Comparison of ENCODE assay signal across 1 cellular context in the genomic region with DNA sequence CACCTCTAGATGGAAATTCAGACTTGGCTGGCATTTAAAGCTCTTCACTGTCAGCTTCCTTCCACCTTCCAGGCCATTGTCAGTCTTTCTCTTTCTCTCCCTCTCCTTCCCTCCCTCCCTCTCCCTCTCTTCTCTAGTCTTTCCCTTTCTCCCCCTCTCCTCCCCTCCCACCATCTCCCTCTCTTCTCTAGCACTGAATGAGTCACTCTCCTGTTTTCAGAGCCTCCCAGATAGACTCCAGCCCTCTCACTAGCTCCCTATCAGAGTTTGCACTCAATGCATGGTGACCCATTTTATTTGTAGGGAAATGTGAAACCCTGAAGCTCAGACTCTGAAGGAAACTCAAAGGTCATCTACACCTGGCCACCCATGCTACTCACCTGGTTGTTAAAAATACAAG.
TF ChIP-seq lines count a peak whose summit lies in the region.

No MANE protein-coding gene starts in this region.

TF ChIP-seq in K562, 482 proteins besides CTCF, POLR2A, EP300 and RAD21 (continues in another document):
- TF ChIP-seq, protein P1, sequence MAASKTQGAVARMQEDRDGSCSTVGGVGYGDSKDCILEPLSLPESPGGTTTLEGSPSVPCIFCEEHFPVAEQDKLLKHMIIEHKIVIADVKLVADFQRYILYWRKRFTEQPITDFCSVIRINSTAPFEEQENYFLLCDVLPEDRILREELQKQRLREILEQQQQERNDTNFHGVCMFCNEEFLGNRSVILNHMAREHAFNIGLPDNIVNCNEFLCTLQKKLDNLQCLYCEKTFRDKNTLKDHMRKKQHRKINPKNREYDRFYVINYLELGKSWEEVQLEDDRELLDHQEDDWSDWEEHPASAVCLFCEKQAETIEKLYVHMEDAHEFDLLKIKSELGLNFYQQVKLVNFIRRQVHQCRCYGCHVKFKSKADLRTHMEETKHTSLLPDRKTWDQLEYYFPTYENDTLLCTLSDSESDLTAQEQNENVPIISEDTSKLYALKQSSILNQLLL (CRISPR knock-in tag; IDR thresholded peaks at IDR 0.05; ENCODE audit: borderline replicate concordance): no peak
- no peak for TF ChIP-seq PCBP2 (IDR thresholded peaks at IDR 0.05; ENCODE audit: low read depth, low read length, poor library complexity, severe bottlenecking)
- no peak for TF ChIP-seq MCM3 (IDR thresholded peaks at IDR 0.05)
- TF ChIP-seq FOXA1 (IDR thresholded peaks at IDR 0.05; ENCODE audit: borderline replicate concordance): no peak
- no peak for TF ChIP-seq ZNF133 (CRISPR knock-in tag; IDR thresholded peaks at IDR 0.05)
- TF ChIP-seq FOXP4 (CRISPR knock-in tag; IDR thresholded peaks at IDR 0.05; ENCODE audit: borderline replicate concordance): no peak
- no peak for TF ChIP-seq HEY1 (CRISPR knock-in tag; IDR thresholded peaks at IDR 0.05; ENCODE audit: borderline replicate concordance)
- peak; percentile 96; the same call in 1 of the 2 replicates for TF ChIP-seq GATAD2A (IDR thresholded peaks at IDR 0.05)
- peak; percentile 77 for TF ChIP-seq ZEB2 (IDR thresholded peaks at IDR 0.05)
- TF ChIP-seq KAT8 (IDR thresholded peaks at IDR 0.05; ENCODE audit: low read depth): no peak
- no peak for TF ChIP-seq RBM15 (IDR thresholded peaks at IDR 0.05; ENCODE audit: insufficient read depth, low read length)
- TF ChIP-seq SNIP1 (IDR thresholded peaks at IDR 0.05; ENCODE audit: low read depth): no peak
- TF ChIP-seq FOXJ3 (CRISPR knock-in tag; IDR thresholded peaks at IDR 0.05): no peak
- TF ChIP-seq HOMEZ (CRISPR knock-in tag; IDR thresholded peaks at IDR 0.05): no peak
- TF ChIP-seq ZKSCAN8 (CRISPR knock-in tag; IDR thresholded peaks at IDR 0.05): no peak
- TF ChIP-seq ZNF124 (CRISPR knock-in tag; IDR thresholded peaks at IDR 0.05): no peak
- no peak for TF ChIP-seq SP1 (CRISPR knock-in tag; IDR thresholded peaks at IDR 0.05)
- no peak for TF ChIP-seq ZNF398 (CRISPR knock-in tag; IDR thresholded peaks at IDR 0.05)
- no peak for TF ChIP-seq ZBTB43 (CRISPR knock-in tag; IDR thresholded peaks at IDR 0.05)
- no peak for TF ChIP-seq HNRNPUL1 (IDR thresholded peaks at IDR 0.05; ENCODE audit: low read length)
- TF ChIP-seq NR3C1 (CRISPR knock-in tag; IDR thresholded peaks at IDR 0.05): no peak
- TF ChIP-seq POLR3A (IDR thresholded peaks at IDR 0.05; ENCODE audit: borderline replicate concordance, extremely low read depth, insufficient read depth, insufficient read length): no peak
- no peak for TF ChIP-seq BRCA1 (IDR thresholded peaks at IDR 0.05)
- no peak for TF ChIP-seq BRCA1 (CRISPR knock-in tag; IDR thresholded peaks at IDR 0.05)
- TF ChIP-seq ZNF165 (CRISPR knock-in tag; IDR thresholded peaks at IDR 0.05; ENCODE audit: borderline replicate concordance): no peak
- 0 out of 2 replicates have a peak, but pooled peaks have one; percentile 31 for TF ChIP-seq NCOR1 (IDR thresholded peaks at IDR 0.05)
- no peak for TF ChIP-seq CBX1 (IDR thresholded peaks at IDR 0.05; ENCODE audit: low read depth)
- TF ChIP-seq ETV1 (tag; conservative IDR thresholded peaks at IDR 0.05; ENCODE audit: low read depth): no peak
- no peak for TF ChIP-seq ZNF764 (CRISPR knock-in tag; IDR thresholded peaks at IDR 0.05; ENCODE audit: low read depth)
- no peak for TF ChIP-seq CREB3L1 (IDR thresholded peaks at IDR 0.05; ENCODE audit: borderline replicate concordance, low read depth)
- TF ChIP-seq NCOA4 (IDR thresholded peaks at IDR 0.05; ENCODE audit: partially characterized antibody): no peak
- no peak for TF ChIP-seq KLF6 (CRISPR knock-in tag; IDR thresholded peaks at IDR 0.05; ENCODE audit: borderline replicate concordance)
- TF ChIP-seq ZNF280A (IDR thresholded peaks at IDR 0.05; ENCODE audit: low read depth, partially characterized antibody): no peak
- peak; percentile 38; the same call in 1 of the 2 replicates for TF ChIP-seq ZBTB5 (IDR thresholded peaks at IDR 0.05)
- TF ChIP-seq BCOR (IDR thresholded peaks at IDR 0.05): peak; percentile 78
- TF ChIP-seq IRF1 (CRISPR knock-in tag; IDR thresholded peaks at IDR 0.05; ENCODE audit: borderline replicate concordance): no peak
- TF ChIP-seq SMAD4 (CRISPR knock-in tag; conservative IDR thresholded peaks at IDR 0.05): no peak
- no peak for TF ChIP-seq PHF8 (IDR thresholded peaks at IDR 0.05; ENCODE audit: borderline replicate concordance, low read length)
- no peak for TF ChIP-seq HSF4 (CRISPR knock-in tag; IDR thresholded peaks at IDR 0.05; ENCODE audit: borderline replicate concordance)
- no peak for TF ChIP-seq HOXB6 (CRISPR knock-in tag; IDR thresholded peaks at IDR 0.05; ENCODE audit: borderline replicate concordance)
- TF ChIP-seq ZNF778 (CRISPR knock-in tag; IDR thresholded peaks at IDR 0.05): no peak
- TF ChIP-seq ZNF232 (CRISPR knock-in tag; IDR thresholded peaks at IDR 0.05): no peak
- TF ChIP-seq, protein P2, sequence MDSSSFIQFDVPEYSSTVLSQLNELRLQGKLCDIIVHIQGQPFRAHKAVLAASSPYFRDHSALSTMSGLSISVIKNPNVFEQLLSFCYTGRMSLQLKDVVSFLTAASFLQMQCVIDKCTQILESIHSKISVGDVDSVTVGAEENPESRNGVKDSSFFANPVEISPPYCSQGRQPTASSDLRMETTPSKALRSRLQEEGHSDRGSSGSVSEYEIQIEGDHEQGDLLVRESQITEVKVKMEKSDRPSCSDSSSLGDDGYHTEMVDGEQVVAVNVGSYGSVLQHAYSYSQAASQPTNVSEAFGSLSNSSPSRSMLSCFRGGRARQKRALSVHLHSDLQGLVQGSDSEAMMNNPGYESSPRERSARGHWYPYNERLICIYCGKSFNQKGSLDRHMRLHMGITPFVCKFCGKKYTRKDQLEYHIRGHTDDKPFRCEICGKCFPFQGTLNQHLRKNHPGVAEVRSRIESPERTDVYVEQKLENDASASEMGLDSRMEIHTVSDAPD (CRISPR knock-in tag; IDR thresholded peaks at IDR 0.05): no peak
- no peak for TF ChIP-seq ZNF239 (CRISPR knock-in tag; IDR thresholded peaks at IDR 0.05)
- TF ChIP-seq ZC3H11A (IDR thresholded peaks at IDR 0.05; ENCODE audit: low read depth, low read length): no peak
- peak; percentile 59 to 62 for TF ChIP-seq TRIM24 (IDR thresholded peaks at IDR 0.05)
- TF ChIP-seq ETS1 (conservative IDR thresholded peaks at IDR 0.05; ENCODE audit: control insufficient read depth, low read depth, low read length): no peak
- no peak for TF ChIP-seq SNRNP70 (optimal IDR thresholded peaks at IDR 0.05; ENCODE audit: low read depth, low read length)
- TF ChIP-seq, protein P3, sequence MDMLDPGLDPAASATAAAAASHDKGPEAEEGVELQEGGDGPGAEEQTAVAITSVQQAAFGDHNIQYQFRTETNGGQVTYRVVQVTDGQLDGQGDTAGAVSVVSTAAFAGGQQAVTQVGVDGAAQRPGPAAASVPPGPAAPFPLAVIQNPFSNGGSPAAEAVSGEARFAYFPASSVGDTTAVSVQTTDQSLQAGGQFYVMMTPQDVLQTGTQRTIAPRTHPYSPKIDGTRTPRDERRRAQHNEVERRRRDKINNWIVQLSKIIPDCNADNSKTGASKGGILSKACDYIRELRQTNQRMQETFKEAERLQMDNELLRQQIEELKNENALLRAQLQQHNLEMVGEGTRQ (CRISPR knock-in tag; IDR thresholded peaks at IDR 0.05): no peak
